In genomic region chr19:10107254-10107653, GRCh38 we compare ENCODE assay signal across 9 cellular contexts. TPM values are rescaled to one million over a fixed set of nuclear protein-coding genes. Genes with fewer than 3 reads are reported as not detected.
DNase-seq lines count a peak whose midpoint lies in the region; ATAC-seq and TF ChIP-seq lines count a peak whose summit lies in the region.
"Had no signal": no experiment of that assay in that cellular context is flagged by ENCODE, and none has a peak within 500 bp of the region (broad histone marks: within the 10 kb centered on the region; RNA-seq: fewer than 3 reads in every experiment).

No MANE protein-coding gene starts in this region.

- no peak for ATAC-seq in psoas muscle
- no peak for ATAC-seq in omental fat pad (ENCODE audit: low FRiP score)
- no peak for ATAC-seq in sciatic nerve
- ATAC-seq in GM18505 (IDR thresholded peaks at IDR 0.05; ENCODE audit: unreplicated experiment), result no peak

- whole genome bisulfite sequencing in esophagus squamous epithelium, 2 donors, result 58 to 69% methylated on average over 10 of the region's 10 CpGs
- 74 to 81% (median 74%) methylated on average over 10 of the region's 10 CpGs for WGBS in psoas muscle, 3 donors

- H3K9me3 ChIP-seq in esophagus squamous epithelium (no peaks in the 10 kb centered on the region), psoas muscle (no peaks in the 10 kb centered on the region)

- CTCF ChIA-PET in RWPE1 (lab: Yijun Ruan, JAX), result interaction anchor here (0.6 to 1.0 kb wide), 2 partner anchors 8 to 149 kb away, joined by 3 to 4 read pairs; no protein-coding TSS in a partner anchor

- DNase-seq in GM06990 (ENCODE audit: extremely low read depth, insufficient read length), result no peak
- no peak for DNase-seq in RWPE1 (ENCODE audit: low spot score)
- DNase-seq in esophagus squamous epithelium (lab: John Stamatoyannopoulos, UW), result no peak
- no peak for DNase-seq in psoas muscle
- no peak for DNase-seq in COLO829 (ENCODE audit: low spot score)
- DNase-seq in omental fat pad (ENCODE audit: low spot score), result no peak
- DNase-seq in sciatic nerve (ENCODE audit: low spot score), result no peak
- DNase-seq: NCI-H446 had no signal

- H3K36me3 ChIP-seq in GM06990 (ENCODE audit: control insufficient read depth, insufficient read depth, low read length), result peaks cover 38% of the 10 kb centered on the region
- peaks cover 32 to 51% (median 36%) of the 10 kb centered on the region in 3 donors for H3K36me3 ChIP-seq in esophagus squamous epithelium
- peaks cover 19 to 48% of the 10 kb centered on the region in 2 donors for H3K36me3 ChIP-seq in psoas muscle (ENCODE audit: insufficient read depth in 1 of 2, low read depth in 1 of 2)

- H3K4me3 ChIP-seq in GM06990 (replicated peaks; ENCODE audit: low read depth, low read length) (peak overlapping the region; percentile 98), esophagus squamous epithelium (peak overlapping the region; percentile 53 to 90 (median 80)), psoas muscle (peak overlapping the region; percentile 90)

- TF ChIP-seq CTCF in GM06990 (IDR thresholded peaks at IDR 0.05; ENCODE audit: insufficient read depth, low read length, poor library complexity, severe bottlenecking) (no peak), RWPE1 (conservative IDR thresholded peaks at IDR 0.05; ENCODE audit: low read depth) (no peak), esophagus squamous epithelium (IDR thresholded peaks at IDR 0.05) (no peak), psoas muscle (IDR thresholded peaks at IDR 0.05) (no peak), omental fat pad (IDR thresholded peaks at IDR 0.05) (no peak)

- intact Hi-C loops in esophagus squamous epithelium (cut with DNase I) (no loop called here), psoas muscle (cut with DNase I) (no loop called here), sciatic nerve (cut with DNase I) (loop anchor here (10.0 kb wide), 1 partner anchor 172 kb away; the partner anchor contains the start of gene OLFM2)

- H3K4me1 ChIP-seq in esophagus squamous epithelium (peaks cover 10 to 56% (median 16%) of the 10 kb centered on the region in 3 donors), psoas muscle (peaks cover 11% of the 10 kb centered on the region)

- H3K27me3 ChIP-seq in GM06990 (replicated peaks; ENCODE audit: control insufficient read depth, insufficient read depth, low read length) (no peaks in the 10 kb centered on the region), esophagus squamous epithelium (no peaks in the 10 kb centered on the region), psoas muscle (ENCODE audit: insufficient read depth in 3 of 3, low read length in 2 of 3) (no peaks in the 10 kb centered on the region)

- POLR2A ChIA-PET in RWPE1 (lab: Yijun Ruan, JAX; ENCODE audit: low non-redundant PET), result no interaction called here

- TF ChIP-seq POLR2A in esophagus squamous epithelium (IDR thresholded peaks at IDR 0.05) (no peak), GM18505 (IDR thresholded peaks at IDR 0.05; ENCODE audit: borderline replicate concordance, extremely low read depth, insufficient read depth, insufficient read length) (no peak)

- peak overlapping the region; percentile 66; the same call in 1 of the 2 replicates for H3K27ac ChIP-seq in RWPE1
- H3K27ac ChIP-seq in esophagus squamous epithelium, result peak overlapping the region in 3 of 4 donors; percentile 77 to 84 (median 83)
- peak overlapping the region; percentile 84 for H3K27ac ChIP-seq in psoas muscle

RNA-seq across cellular contexts. Expression of gene PPAN, which starts 1.1 kb away (rescaled TPM):
- total RNA-seq in esophagus squamous epithelium (10 to 100 TPM; 31.9 to 56.1 (median 39.6) TPM), psoas muscle (10 to 100 TPM; 29.3 to 70.6 (median 59.1) TPM), omental fat pad (10 to 100 TPM; 25.0 to 79.7 (median 32.0) TPM), sciatic nerve (31.3 TPM)
- 10 to 100 TPM; 48.4 to 93.4 (median 60.8) TPM for polyA plus RNA-seq in psoas muscle

RNA-seq across cellular contexts. Expression of gene P2RY11, which starts 4.2 kb away (rescaled TPM):
- 1 to 10 TPM; 2.9 to 9.2 (median 5.8) TPM for total RNA-seq in esophagus squamous epithelium
- total RNA-seq in psoas muscle, result 10 to 100 TPM; 11.0 to 18.5 (median 14.6) TPM
- polyA plus RNA-seq in psoas muscle, result 10 to 100 TPM in 1 of 3 donors, 1 to 10 TPM in 2; 4.0 to 15.7 (median 6.0) TPM
- total RNA-seq in omental fat pad, result 10 to 100 TPM in 1 of 4 donors, 1 to 10 TPM in 3; 2.7 to 18.7 (median 4.7) TPM
- 9.9 TPM for total RNA-seq in sciatic nerve

RNA-seq across cellular contexts. Expression of gene ANGPTL6, which starts 4.8 kb away (rescaled TPM):
- under 1 TPM in 1 of 4 donors, not detected in 3; 0.42 TPM for total RNA-seq in esophagus squamous epithelium
- total RNA-seq in psoas muscle, result not detected
- polyA plus RNA-seq in psoas muscle, result under 1 TPM in 2 of 3 donors, not detected in 1; 0.18 to 0.20 TPM
- total RNA-seq in omental fat pad, result under 1 TPM in 3 of 4 donors, not detected in 1; 0.31 to 0.84 (median 0.37) TPM
- total RNA-seq in sciatic nerve, result not detected

RNA-seq across cellular contexts. Expression of gene EIF3G, which starts 12.4 kb away (rescaled TPM):
- total RNA-seq in esophagus squamous epithelium, result 100 to 1,000 TPM; 146 to 253 (median 183) TPM
- 100 to 1,000 TPM; 278 to 337 (median 305) TPM for total RNA-seq in psoas muscle
- polyA plus RNA-seq in psoas muscle, result 100 to 1,000 TPM; 257 to 358 (median 311) TPM
- 100 to 1,000 TPM; 223 to 282 (median 242) TPM for total RNA-seq in omental fat pad
- 155 TPM for total RNA-seq in sciatic nerve

RNA-seq across cellular contexts. Expression of gene SHFL, which starts 21.1 kb away (rescaled TPM):
- total RNA-seq in esophagus squamous epithelium (10 to 100 TPM in 3 of 4 donors, 1 to 10 TPM in 1; 10.0 to 23.7 (median 14.7) TPM), psoas muscle (1 to 10 TPM; 2.9 to 5.7 (median 4.0) TPM), omental fat pad (10 to 100 TPM; 20.7 to 36.7 (median 27.7) TPM), sciatic nerve (47.0 TPM)
- 1 to 10 TPM; 3.1 to 4.3 (median 3.4) TPM for polyA plus RNA-seq in psoas muscle
